21 cellular contexts compared by ENCODE assay signal in genomic region chr11:44749160-44749559, GRCh38.
"Had no signal": no experiment of that assay in that cellular context is flagged by ENCODE, and none has a peak within 500 bp of the region (broad histone marks: within the 10 kb centered on the region; RNA-seq: fewer than 3 reads in every experiment).

No MANE protein-coding gene starts in this region.

- DNase-seq: activated CD4-positive, alpha-beta T cell treated with anti-CD3 and anti-CD28 coated beads, Interleukin-2, amount 10 ng/mL, durations not matched to agents 7 days and 5 days; activated CD4-positive, CD25-positive, alpha-beta regulatory T cell treated with anti-CD3 and anti-CD28 coated beads, Interleukin-2, amount 50 U/mL, for 72 hours; activated CD8-positive, alpha-beta T cell treated with anti-CD3 and anti-CD28 coated beads for 36 hours; activated gamma-delta T cell treated with Interleukin-2 at 50 U/mL for 16 hours; activated T-cell treated with anti-CD3 and anti-CD28 coated beads, Interleukin-2, amount 50 U/mL, for 1 hour; brain microvascular endothelial cell; caudate nucleus; effector CD4-positive, alpha-beta T cell; heart right ventricle; nephron progenitor cell; pancreas; SK-N-SH; spleen; stimulated activated CD4-positive, alpha-beta T cell treated with anti-CD3 and anti-CD28 coated beads, Interleukin-4, amount 100 ng/mL, for 24 hours; stimulated activated naive CD4-positive, alpha-beta T cell treated with Interleukin-2 at 50 U/mL for 16 hours; T-helper 1 cell; thyroid gland; upper lobe of right lung; WERI-Rb-1 had no signal

- H3K27me3 ChIP-seq: adrenal gland, ascending aorta, heart right ventricle, pancreas, spleen, thyroid gland, upper lobe of right lung had no signal

- H3K9ac ChIP-seq: SK-N-SH had no signal

- H3K4me3 ChIP-seq: adrenal gland, ascending aorta, heart right ventricle, pancreas, spleen, thyroid gland, upper lobe of right lung had no signal

- ATAC-seq: activated CD8-positive, alpha-beta T cell treated with anti-CD3 and anti-CD28 coated beads for 36 hours; heart right ventricle; pancreas; upper lobe of right lung had no signal

- H3K36me3 ChIP-seq: adrenal gland, ascending aorta, brain microvascular endothelial cell, heart right ventricle, pancreas, spleen, thyroid gland, upper lobe of right lung, WERI-Rb-1 had no signal

- H3K27ac ChIP-seq: ascending aorta, brain microvascular endothelial cell, pancreas, spleen, thyroid gland, upper lobe of right lung, WERI-Rb-1 had no signal

- H3K4me1 ChIP-seq: pancreas had no signal
